ENCODE assay signal across 1 cellular context in the genomic region with DNA sequence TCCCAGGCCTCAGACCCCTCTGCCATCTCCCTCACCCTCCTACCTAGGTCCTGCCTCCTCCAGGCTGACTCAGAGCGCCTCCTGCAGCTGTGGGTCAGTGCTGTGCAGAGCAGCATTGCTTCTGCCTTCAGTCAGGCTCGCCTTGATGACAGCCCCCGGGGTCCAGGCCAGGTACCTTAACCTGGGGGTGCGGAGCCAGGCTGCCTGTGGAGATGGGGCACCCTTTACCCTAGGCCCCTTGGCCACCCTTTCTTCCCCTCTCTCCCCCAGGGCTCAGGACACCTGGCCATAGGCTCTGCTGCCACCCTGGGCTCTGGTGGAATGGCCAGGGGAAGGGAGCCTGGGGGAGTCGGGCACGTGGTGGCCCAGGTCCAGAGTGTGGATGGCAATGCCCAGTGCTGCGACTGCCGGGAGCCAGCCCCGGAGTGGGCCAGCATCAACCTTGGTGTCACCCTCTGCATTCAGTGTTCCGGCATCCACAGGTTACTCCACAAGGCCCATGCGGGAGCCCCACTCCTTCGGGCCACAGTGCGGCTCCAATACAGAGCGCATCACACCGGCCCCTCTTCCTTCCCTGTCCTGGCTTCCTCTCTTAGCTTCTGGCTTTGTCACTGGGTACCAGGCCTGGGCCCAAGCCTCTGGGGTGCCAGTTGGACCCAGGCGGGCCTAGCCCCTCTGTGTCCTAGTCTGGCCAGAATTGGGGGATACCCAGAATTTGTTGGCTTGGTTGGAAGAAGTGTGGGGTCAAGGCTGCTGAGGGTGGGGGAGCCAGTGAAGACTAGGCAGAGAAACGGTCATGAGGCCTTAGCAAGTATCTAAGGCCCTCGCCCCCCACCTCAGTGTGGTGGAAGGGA.
TF ChIP-seq lines count a peak whose summit lies in the region.

No MANE protein-coding gene starts in this region.

TF ChIP-seq in H1, 55 proteins besides CTCF, POLR2A, EP300 and RAD21:
- TF ChIP-seq ZNF274 (IDR thresholded peaks at IDR 0.05; ENCODE audit: borderline replicate concordance, extremely low read depth, low read length) (no peak), JUN (IDR thresholded peaks at IDR 0.05; ENCODE audit: low read depth, low read length) (no peak), POU5F1 (IDR thresholded peaks at IDR 0.05; ENCODE audit: low read depth, low read length) (no peak), CREB1 (IDR thresholded peaks at IDR 0.05) (no peak), RNF2 (IDR thresholded peaks at IDR 0.05; ENCODE audit: borderline replicate concordance, low read depth, low read length, missing control alignments, poor library complexity, severe bottlenecking) (no peak), FOSL1 (IDR thresholded peaks at IDR 0.05; ENCODE audit: insufficient read depth, low read depth, low read length) (no peak), KDM4A (IDR thresholded peaks at IDR 0.05; ENCODE audit: low read depth, low read length, severe bottlenecking) (no peak), TEAD4 (IDR thresholded peaks at IDR 0.05; ENCODE audit: low read depth, low read length) (no peak), TAF1 (IDR thresholded peaks at IDR 0.05; ENCODE audit: low read depth, low read length) (no peak), RXRA (IDR thresholded peaks at IDR 0.05; ENCODE audit: insufficient read depth, low read depth, low read length) (no peak), BCL11A (IDR thresholded peaks at IDR 0.05; ENCODE audit: low read depth in 2 of 2, low read length in 2 of 2) (no peak), BRCA1 (IDR thresholded peaks at IDR 0.05; ENCODE audit: low read depth, low read length) (no peak), EZH2 (IDR thresholded peaks at IDR 0.05; ENCODE audit: low read depth, low read length, severe bottlenecking) (no peak), EGR1 (IDR thresholded peaks at IDR 0.05; ENCODE audit: borderline replicate concordance, low read depth, low read length) (no peak)
- TF ChIP-seq, protein P1, sequence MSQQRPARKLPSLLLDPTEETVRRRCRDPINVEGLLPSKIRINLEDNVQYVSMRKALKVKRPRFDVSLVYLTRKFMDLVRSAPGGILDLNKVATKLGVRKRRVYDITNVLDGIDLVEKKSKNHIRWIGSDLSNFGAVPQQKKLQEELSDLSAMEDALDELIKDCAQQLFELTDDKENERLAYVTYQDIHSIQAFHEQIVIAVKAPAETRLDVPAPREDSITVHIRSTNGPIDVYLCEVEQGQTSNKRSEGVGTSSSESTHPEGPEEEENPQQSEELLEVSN (IDR thresholded peaks at IDR 0.05): no peak
TF ChIP-seq in H1: peak in this region for 0.
